ENCODE assay signal across 11 cellular contexts in genomic region chr20:19986419-19986818, GRCh38. TPM values are rescaled to one million over a fixed set of nuclear protein-coding genes. Genes with fewer than 3 reads are reported as not detected.
DNase-seq lines count a peak whose midpoint lies in the region; ATAC-seq and TF ChIP-seq lines count a peak whose summit lies in the region.
"Had no signal": no experiment of that assay in that cellular context is flagged by ENCODE, and none has a peak within 500 bp of the region (broad histone marks: within the 10 kb centered on the region; RNA-seq: fewer than 3 reads in every experiment).

No MANE protein-coding gene starts in this region.

- H3K18ac ChIP-seq in mesendoderm (ENCODE audit: low read length), result no peak overlapping the region

- H3K9ac ChIP-seq in adipocyte (ENCODE audit: low read length) (no peak overlapping the region), smooth muscle cell (ENCODE audit: low read depth) (no peak overlapping the region), mesendoderm (ENCODE audit: low read length) (no peak overlapping the region)

- no peak overlapping the region for H2AK5ac ChIP-seq in mesendoderm (ENCODE audit: low read length)

- H3K27ac ChIP-seq in gastroesophageal sphincter, result peak overlapping the region; percentile 16 to 54 (median 31)
- H3K27ac ChIP-seq in smooth muscle cell (ENCODE audit: low read depth), result peak overlapping the region; percentile 38
- no peak overlapping the region for H3K27ac ChIP-seq in mesendoderm (ENCODE audit: low read depth, low read length)

- H3K4me1 ChIP-seq in adipocyte (ENCODE audit: control insufficient read depth, insufficient read depth, low read length), result peaks cover 47% of the 10 kb centered on the region
- H3K4me1 ChIP-seq in gastroesophageal sphincter, result peaks cover 5 to 87% (median 8%) of the 10 kb centered on the region in 3 donors
- H3K4me1 ChIP-seq in smooth muscle cell (ENCODE audit: low read depth), result peaks cover 12% of the 10 kb centered on the region
- no peaks in the 10 kb centered on the region for H3K4me1 ChIP-seq in mesendoderm (ENCODE audit: control insufficient read depth, low read depth, low read length)

- TF ChIP-seq CTCF in gastroesophageal sphincter (IDR thresholded peaks at IDR 0.05), result no peak
- TF ChIP-seq CTCF in smooth muscle cell (IDR thresholded peaks at IDR 0.05; ENCODE audit: borderline replicate concordance, insufficient read depth, poor library complexity, severe bottlenecking), result no peak

- no peak for TF ChIP-seq EP300 in gastroesophageal sphincter (IDR thresholded peaks at IDR 0.05)

- DNase-seq in GM03348 (ENCODE audit: low spot score), result peak; percentile 65
- DNase-seq in adipocyte (ENCODE audit: low read depth), result no peak
- DNase-seq in smooth muscle cell (lab: John Stamatoyannopoulos, UW; ENCODE audit: unreplicated experiment), result no peak
- no peak for DNase-seq in stimulated activated CD4-positive, alpha-beta T cell treated with anti-CD3 and anti-CD28 coated beads, Interleukin-1b, Interleukin-23, amount 100 ng/mL, for 48 hours
- no peak for DNase-seq in T1000 (lab: John Stamatoyannopoulos, UW)
- no peak for DNase-seq in NCI-H526 (lab: John Stamatoyannopoulos, UW)
- DNase-seq in mesendoderm, result no peak
- DNase-seq: activated CD8-positive, alpha-beta memory T cell treated with anti-CD3 and anti-CD28 coated beads, Interleukin-2, amount 50 U/mL, for 48 hours; NCI-H187; T-helper 9 cell had no signal

- H4K20me1 ChIP-seq in smooth muscle cell (ENCODE audit: low read depth), result peaks cover 60% of the 10 kb centered on the region

- H3K27me3 ChIP-seq in adipocyte (replicated peaks; ENCODE audit: control insufficient read depth, insufficient read depth, low read length) (no peaks in the 10 kb centered on the region), gastroesophageal sphincter (no peaks in the 10 kb centered on the region), smooth muscle cell (ENCODE audit: low read depth) (no peaks in the 10 kb centered on the region), mesendoderm (ENCODE audit: insufficient read depth, low read length, poor library complexity) (no peaks in the 10 kb centered on the region)

- H3K23ac ChIP-seq in mesendoderm (ENCODE audit: low read length), result no peak overlapping the region

- peak; percentile 81 for ATAC-seq in gastroesophageal sphincter

- no peak overlapping the region for H2BK5ac ChIP-seq in mesendoderm (ENCODE audit: low read length)

- no peak overlapping the region for H3K4ac ChIP-seq in mesendoderm (ENCODE audit: low read depth, low read length)

- H3K79me1 ChIP-seq in mesendoderm (ENCODE audit: low read length), result no peaks in the 10 kb centered on the region

- WGBS in gastroesophageal sphincter (ENCODE audit: low coverage in 1 of 2), 2 donors, result 12 to 13% methylated on average over 5 to 6 of the region's 6 CpGs
- 29% methylated on average over 6 of the region's 6 CpGs for WGBS in smooth muscle cell (ENCODE audit: low lambda C conversion rate)
- WGBS in mesendoderm (ENCODE audit: extremely low coverage, insufficient coverage, low lambda C conversion rate), result no CpG with 5 or more reads among the region's 6 CpGs

- no peak overlapping the region for H4K8ac ChIP-seq in mesendoderm (ENCODE audit: low read depth, low read length)

- peak overlapping the region; percentile 18 for H3K4me3 ChIP-seq in adipocyte (ENCODE audit: low read length)
- H3K4me3 ChIP-seq in gastroesophageal sphincter, result no peak overlapping the region
- H3K4me3 ChIP-seq in smooth muscle cell, result no peak overlapping the region
- no peak overlapping the region for H3K4me3 ChIP-seq in mesendoderm (ENCODE audit: low read length)

- no peak overlapping the region for H2AFZ ChIP-seq in smooth muscle cell (ENCODE audit: low read depth)

- H4K5ac ChIP-seq in mesendoderm (ENCODE audit: low read length), result no peak overlapping the region

- H3K4me2 ChIP-seq in smooth muscle cell, result peak overlapping the region; percentile 53
- H3K4me2 ChIP-seq in mesendoderm (ENCODE audit: low read length), result no peak overlapping the region

- peaks cover 12% of the 10 kb centered on the region for H3F3A ChIP-seq in smooth muscle cell (ENCODE audit: low read depth)

- no peak overlapping the region for H2BK15ac ChIP-seq in mesendoderm (replicated peaks; ENCODE audit: low read depth)

- H3K79me2 ChIP-seq in smooth muscle cell (ENCODE audit: low read depth) (peaks cover 93% of the 10 kb centered on the region), mesendoderm (ENCODE audit: control insufficient read depth, insufficient read depth, low read length) (no peaks in the 10 kb centered on the region)

- no peak for TF ChIP-seq POLR2A in gastroesophageal sphincter (IDR thresholded peaks at IDR 0.05)

- H3K56ac ChIP-seq in mesendoderm (ENCODE audit: low read length), result no peak overlapping the region

- no peak overlapping the region for H2BK120ac ChIP-seq in mesendoderm (ENCODE audit: low read depth, low read length)

- H3K9me3 ChIP-seq in adipocyte (ENCODE audit: control insufficient read depth, low read length) (no peaks in the 10 kb centered on the region), gastroesophageal sphincter (no peaks in the 10 kb centered on the region), smooth muscle cell (replicated peaks; ENCODE audit: low read depth) (no peaks in the 10 kb centered on the region)

- H3K36me3 ChIP-seq in adipocyte (ENCODE audit: control insufficient read depth, insufficient read depth, low read length, severe bottlenecking), result peaks cover 5% of the 10 kb centered on the region
- H3K36me3 ChIP-seq in gastroesophageal sphincter, result peaks cover 0 to 17% of the 10 kb centered on the region in 2 donors
- H3K36me3 ChIP-seq in smooth muscle cell (ENCODE audit: low read depth), result peaks cover 8% of the 10 kb centered on the region
- H3K36me3 ChIP-seq in mesendoderm (ENCODE audit: control insufficient read depth, insufficient read depth, low read length), result no peaks in the 10 kb centered on the region

RNA-seq across cellular contexts. Expression of gene NAA20, which starts 30.7 kb away (rescaled TPM):
- total RNA-seq in gastroesophageal sphincter (10 to 100 TPM; 22.7 to 47.0 (median 31.0) TPM), smooth muscle cell (35.4 and 49.4 TPM in 2 replicates)
- 96.9 and 101 TPM in 2 replicates for polyA plus RNA-seq in smooth muscle cell
- polyA plus RNA-seq in mesendoderm (2013, experiment 1 of 2), result 58.4 TPM
- 54.4 TPM for polyA plus RNA-seq in mesendoderm (2013, experiment 2 of 2)
